In the genomic region with DNA sequence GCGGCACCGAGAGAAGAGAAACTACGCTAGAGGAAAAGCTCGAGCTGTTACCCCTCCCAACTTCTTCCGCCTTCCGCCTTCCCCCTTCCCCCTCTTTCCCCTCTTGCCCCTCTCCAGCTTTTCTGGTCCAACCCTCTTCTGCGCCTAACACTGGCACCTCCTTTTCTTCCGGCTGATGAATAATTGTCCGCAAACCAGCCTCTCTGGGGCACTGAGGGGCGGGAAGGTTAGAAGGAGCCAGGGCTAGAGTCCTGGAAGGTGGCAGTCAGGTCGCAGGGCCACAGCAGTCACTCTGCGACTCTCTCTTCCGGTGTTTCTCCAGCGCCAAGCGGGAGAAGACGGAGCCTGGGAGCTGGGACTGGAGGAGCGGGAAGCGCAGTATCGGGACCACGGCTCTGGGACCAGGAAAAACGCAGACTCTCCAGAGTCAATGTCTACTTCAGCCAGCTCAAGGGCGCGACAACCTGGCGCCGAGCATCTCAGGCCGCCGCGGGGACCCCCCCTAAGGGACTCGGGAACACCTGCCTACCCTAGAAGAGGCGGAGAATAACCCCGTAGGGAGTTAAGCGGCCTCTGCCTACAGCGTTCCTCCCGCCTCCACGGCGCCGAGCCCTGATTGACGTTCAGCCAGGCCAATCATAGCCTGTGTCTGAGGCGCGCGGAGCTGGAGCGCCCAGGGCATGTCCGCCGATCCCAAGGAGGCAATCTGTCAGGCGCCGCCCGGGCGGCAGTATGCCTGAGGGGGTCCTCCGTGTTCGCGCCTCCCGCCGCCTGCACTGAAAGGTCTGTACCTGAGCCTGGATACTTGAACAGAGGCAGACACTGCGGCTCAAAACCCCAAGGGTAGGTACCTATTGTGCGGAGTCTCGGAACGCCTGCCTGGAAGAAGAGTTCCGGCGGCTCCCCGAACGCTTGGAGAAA, we compare ENCODE assay signal across 8 cellular contexts. TPM values are rescaled to one million over a fixed set of nuclear protein-coding genes. Genes with fewer than 3 reads are reported as not detected.
DNase-seq lines count a peak whose midpoint lies in the region; ATAC-seq and TF ChIP-seq lines count a peak whose summit lies in the region.

No MANE protein-coding gene starts in this region.

- peak overlapping the region; percentile 68 to 99 (median 99) for H3K4me3 ChIP-seq in liver (ENCODE audit: low read depth in 1 of 3, low read length in 3 of 3)

- peak overlapping the region; percentile 89 to 94 for H3K27ac ChIP-seq in liver (ENCODE audit: low read depth in 1 of 2, low read length in 2 of 2)

- under 1% methylated on average over 61 of the region's 61 CpGs for WGBS in liver

- TF ChIP-seq CTCF in liver (IDR thresholded peaks at IDR 0.05; ENCODE audit: low read depth, low read length, missing input control), result no peak

- no peaks in the 10 kb centered on the region for H3K9me3 ChIP-seq in liver (ENCODE audit: control insufficient read depth in 4 of 4, low read length in 3 of 4)

- ATAC-seq in GM19351 (IDR thresholded peaks at IDR 0.05; ENCODE audit: unreplicated experiment), result peak; percentile 97
- peak; percentile 95 for ATAC-seq in HG03520 (IDR thresholded peaks at IDR 0.05; ENCODE audit: unreplicated experiment)

- TF ChIP-seq RAD21 in liver (IDR thresholded peaks at IDR 0.05), result peak; percentile 6 to 12

- DNase-seq in C1 segment of cervical spinal cord (lab: John Stamatoyannopoulos, UW) (peak; percentile 56 to 92 (median 90)), NCI-H526 treated with DMSO at 0.1 percent for 48 hours (lab: John Stamatoyannopoulos, UW) (peak; percentile 89), dermis blood vessel endothelial cell (peak; percentile 94)
- DNase-seq in activated CD4-positive, alpha-beta T cell treated with anti-CD3 and anti-CD28 coated beads, Interleukin-2, amount 50 U/mL, for 1 hour, result peak; percentile 94
- peak; percentile 95 for DNase-seq in stimulated activated CD4-positive, alpha-beta T cell treated with anti-CD3 and anti-CD28 coated beads, Interleukin-4, amount 100 ng/mL, for 1 hour

- H3K9ac ChIP-seq in liver (ENCODE audit: low read depth in 1 of 2, low read length in 2 of 2), result peak overlapping the region; percentile 84 to 92

- H3K27me3 ChIP-seq in liver (ENCODE audit: control insufficient read depth in 4 of 4, insufficient read depth in 4 of 4, low read length in 3 of 4), result no peaks in the 10 kb centered on the region

- H3K4me1 ChIP-seq in liver (ENCODE audit: control insufficient read depth in 4 of 4, insufficient read depth in 4 of 4, low read length in 3 of 4), result peaks cover 0 to 15% (median 11%) of the 10 kb centered on the region in 4 donors

- H3K36me3 ChIP-seq in liver (ENCODE audit: control insufficient read depth in 4 of 4, insufficient read depth in 3 of 4, low read depth in 1 of 4, low read length in 3 of 4), result no peaks in the 10 kb centered on the region

TF ChIP-seq in liver, 16 proteins besides CTCF, POLR2A, EP300 and RAD21:
- TF ChIP-seq MAX (IDR thresholded peaks at IDR 0.05) (no peak), FOXA2 (IDR thresholded peaks at IDR 0.05) (no peak), RXRA (IDR thresholded peaks at IDR 0.05) (peak in 1 of 2 donors; percentile 30), REST (IDR thresholded peaks at IDR 0.05) (peak; percentile 57), HNF4G (IDR thresholded peaks at IDR 0.05) (no peak), EGR1 (IDR thresholded peaks at IDR 0.05; ENCODE audit: low read depth in 2 of 2) (no peak), JUND (IDR thresholded peaks at IDR 0.05) (no peak), HNF4A (conservative IDR thresholded peaks at IDR 0.05) (peak in 1 of 2 donors; percentile 23), SP1 (IDR thresholded peaks at IDR 0.05) (peak; percentile 62), YY1 (IDR thresholded peaks at IDR 0.05) (peak; percentile 96), FOXA1 (IDR thresholded peaks at IDR 0.05) (no peak), GABPA (IDR thresholded peaks at IDR 0.05 in 1 of 2, conservative IDR thresholded peaks at IDR 0.05 in 1 of 2) (peak in 1 of 2 donors; percentile 75), TAF1 (conservative IDR thresholded peaks at IDR 0.05) (peak; percentile 83), ZBTB33 (IDR thresholded peaks at IDR 0.05) (no peak), NR2F2 (IDR thresholded peaks at IDR 0.05) (peak; percentile 54), ATF3 (IDR thresholded peaks at IDR 0.05) (no peak)

RNA-seq across cellular contexts. Expression of gene PSMB9, which starts 40.4 kb away (rescaled TPM):
- 29.1 and 68.9 TPM in 2 replicates for total RNA-seq in dermis blood vessel endothelial cell
- 10 to 100 TPM; 11.7 to 13.4 TPM for total RNA-seq in liver
- polyA plus RNA-seq in liver, result 10 to 100 TPM; 27.1 to 31.6 TPM

RNA-seq across cellular contexts. Expression of gene TAP1, which starts 40.8 kb away (rescaled TPM):
- total RNA-seq in dermis blood vessel endothelial cell, result 52.9 and 93.4 TPM in 2 replicates
- total RNA-seq in liver, result 10 to 100 TPM in 1 of 2 donors, 1 to 10 TPM in 1; 9.8 to 18.2 TPM
- polyA plus RNA-seq in liver, result 10 to 100 TPM; 10.3 to 14.3 TPM

RNA-seq across cellular contexts. Expression of gene HLA-DMB, which starts 46.5 kb away (rescaled TPM):
- 1.0 and 2.9 TPM in 2 replicates for total RNA-seq in dermis blood vessel endothelial cell
- 10 to 100 TPM in 1 of 2 donors, 1 to 10 TPM in 1; 8.1 to 13.1 TPM for total RNA-seq in liver
- 1 to 10 TPM; 2.8 to 7.3 TPM for polyA plus RNA-seq in liver

RNA-seq across cellular contexts. Expression of gene PSMB8, which starts 50.5 kb away (rescaled TPM):
- total RNA-seq in dermis blood vessel endothelial cell, result 73.5 and 86.4 TPM in 2 replicates
- total RNA-seq in liver, result 10 to 100 TPM; 19.9 to 39.1 TPM
- polyA plus RNA-seq in liver, result 10 to 100 TPM; 49.0 to 75.1 TPM

RNA-seq across cellular contexts. Expression of gene TAP2, which starts 55.8 kb away (rescaled TPM):
- 22.8 and 39.0 TPM in 2 replicates for total RNA-seq in dermis blood vessel endothelial cell
- 1 to 10 TPM; 5.1 to 7.7 TPM for total RNA-seq in liver
- 10 to 100 TPM in 1 of 2 donors, 1 to 10 TPM in 1; 2.2 to 14.9 TPM for polyA plus RNA-seq in liver

Comparison
In these comparisons a context has a peak if more than half of its experiments do, and no peak if none do; other contexts are left out.
1. Peak in every context shown above with its lines: DNase-seq, ATAC-seq, H3K4me3 ChIP-seq and H3K27ac ChIP-seq.